Comparison of ENCODE assay signal across 29 cellular contexts in genomic region chr3:114640126-114640525, GRCh38.
"Had no signal": no experiment of that assay in that cellular context is flagged by ENCODE, and none has a peak within 500 bp of the region (broad histone marks: within the 10 kb centered on the region; RNA-seq: fewer than 3 reads in every experiment).

No MANE protein-coding gene starts in this region.

- H3K4me1 Mint-ChIP-seq: nephron progenitor cell; stimulated activated effector memory CD8-positive, alpha-beta T cell treated with anti-CD3 and anti-CD28 coated beads, Interleukin-12 subunit alpha, Interleukin-12 subunit beta, amount 100 ng/mL, for 72 hours; stimulated activated naive B cell treated with anti-CD40 and anti-IgM and Interleukin-4, amounts not matched to agents 10 μg/mL and 1 μg/mL and 100 μg/mL, for 72 hours had no signal

- H3K27me3 Mint-ChIP-seq: naive thymus-derived CD8-positive, alpha-beta T cell; natural killer cell treated with Interleukin-12 subunit alpha and Interleukin-12 subunit beta and Interleukin-15 and Interleukin-18, amount 100 ng/mL, for 72 hours; progenitor cell of endocrine pancreas; stimulated activated naive B cell treated with anti-CD40 and anti-IgM and Interleukin-4, amounts not matched to agents 10 μg/mL and 1 μg/mL and 100 μg/mL, for 72 hours; stimulated activated naive CD8-positive, alpha-beta T cell treated with anti-CD3 and anti-CD28 coated beads, Interleukin-15, Interleukin-2, amounts not matched to agents 100 ng/mL and 50 ng/mL, for 24 hours; type B pancreatic cell had no signal

- H3K9me3 ChIP-seq: ovary, right lobe of liver, testis, upper lobe of right lung, vagina had no signal

- H3K4me3 Mint-ChIP-seq: naive thymus-derived CD8-positive, alpha-beta T cell; natural killer cell treated with Interleukin-12 subunit alpha and Interleukin-12 subunit beta and Interleukin-15 and Interleukin-18, amount 100 ng/mL, for 72 hours; nephron progenitor cell; neural crest cell; stimulated activated effector memory CD8-positive, alpha-beta T cell treated with anti-CD3 and anti-CD28 coated beads, Interleukin-12 subunit alpha, Interleukin-12 subunit beta, amount 100 ng/mL, for 72 hours; stimulated activated naive B cell treated with anti-CD40 and anti-IgM and Interleukin-4, amounts not matched to agents 10 μg/mL and 1 μg/mL and 100 μg/mL, for 72 hours; stimulated activated naive CD8-positive, alpha-beta T cell treated with anti-CD3 and anti-CD28 coated beads, Interleukin-15, Interleukin-2, amounts not matched to agents 100 ng/mL and 50 ng/mL, for 24 hours; type B pancreatic cell had no signal

- ATAC-seq: naive thymus-derived CD8-positive, alpha-beta T cell; natural killer cell treated with Interleukin-12 subunit alpha and Interleukin-12 subunit beta and Interleukin-15 and Interleukin-18, amount 100 ng/mL, for 72 hours; psoas muscle; right cardiac atrium; stimulated activated effector memory CD8-positive, alpha-beta T cell treated with anti-CD3 and anti-CD28 coated beads, Interleukin-12 subunit alpha, Interleukin-12 subunit beta, amount 100 ng/mL, for 72 hours; stimulated activated naive B cell treated with anti-CD40 and anti-IgM and Interleukin-4, amounts not matched to agents 10 μg/mL and 1 μg/mL and 100 μg/mL, for 72 hours; upper lobe of right lung had no signal

- H3K79me2 ChIP-seq: parathyroid adenoma had no signal

- H3K9ac ChIP-seq: parathyroid adenoma had no signal

- H3K4me3 ChIP-seq: ovary, psoas muscle, right lobe of liver, sigmoid colon, stomach, testis, tibial artery, transverse colon, upper lobe of right lung, vagina had no signal

- H3K27me3 ChIP-seq: ovary, right lobe of liver, sigmoid colon, stomach, testis, tibial artery, transverse colon, upper lobe of right lung, vagina had no signal

- H3K36me3 Mint-ChIP-seq: stimulated activated effector memory CD8-positive, alpha-beta T cell treated with anti-CD3 and anti-CD28 coated beads, Interleukin-12 subunit alpha, Interleukin-12 subunit beta, amount 100 ng/mL, for 72 hours had no signal

- DNase-seq: naive thymus-derived CD8-positive, alpha-beta T cell; nephron progenitor cell; occipital lobe; ovary; posterior cingulate gyrus; psoas muscle; right cardiac atrium; right lobe of liver; sigmoid colon; small intestine; stimulated activated CD4-positive, alpha-beta T cell treated with anti-CD3 and anti-CD28 coated beads, Interleukin-15, amount 100 ng/mL, for 24 hours; stimulated activated CD4-positive, alpha-beta T cell treated with anti-CD3 and anti-CD28 coated beads, Interleukin-2, amount 100 ng/mL, for 24 hours; stimulated activated CD4-positive, alpha-beta T cell treated with anti-CD3 and anti-CD28 coated beads, Interleukin-2, amount 100 ng/mL, for 48 hours; stimulated activated CD4-positive, alpha-beta T cell treated with anti-CD3 and anti-CD28 coated beads, Interleukin-4, amount 100 ng/mL, for 24 hours; stimulated activated naive B cell treated with anti-CD40 and anti-IgM and Interleukin-4, amounts not matched to agents 10 μg/mL and 1 μg/mL and 100 μg/mL, for 72 hours; stimulated activated naive CD4-positive, alpha-beta T cell treated with Interleukin-2 at 50 U/mL for 16 hours; stomach; testis; tibial artery; transverse colon; upper lobe of right lung had no signal

- H3K4me1 ChIP-seq: parathyroid adenoma, stomach, testis, tibial artery, transverse colon, upper lobe of right lung, vagina had no signal

- H3K27ac Mint-ChIP-seq: naive thymus-derived CD8-positive, alpha-beta T cell; natural killer cell treated with Interleukin-12 subunit alpha and Interleukin-12 subunit beta and Interleukin-15 and Interleukin-18, amount 100 ng/mL, for 72 hours; nephron progenitor cell; progenitor cell of endocrine pancreas; stimulated activated effector memory CD8-positive, alpha-beta T cell treated with anti-CD3 and anti-CD28 coated beads, Interleukin-12 subunit alpha, Interleukin-12 subunit beta, amount 100 ng/mL, for 72 hours; stimulated activated naive B cell treated with anti-CD40 and anti-IgM and Interleukin-4, amounts not matched to agents 10 μg/mL and 1 μg/mL and 100 μg/mL, for 72 hours; stimulated activated naive CD8-positive, alpha-beta T cell treated with anti-CD3 and anti-CD28 coated beads, Interleukin-15, Interleukin-2, amounts not matched to agents 100 ng/mL and 50 ng/mL, for 24 hours; type B pancreatic cell had no signal

- H3K36me3 ChIP-seq: ovary, right lobe of liver, sigmoid colon, stomach, tibial artery, transverse colon, upper lobe of right lung, vagina had no signal

- H2AFZ ChIP-seq: parathyroid adenoma had no signal

- H3K27ac ChIP-seq: ovary, parathyroid adenoma, psoas muscle, right lobe of liver, sigmoid colon, stomach, tibial artery, transverse colon, upper lobe of right lung, vagina had no signal
